Comparison of ENCODE assay signal across 23 cellular contexts in the genomic region with DNA sequence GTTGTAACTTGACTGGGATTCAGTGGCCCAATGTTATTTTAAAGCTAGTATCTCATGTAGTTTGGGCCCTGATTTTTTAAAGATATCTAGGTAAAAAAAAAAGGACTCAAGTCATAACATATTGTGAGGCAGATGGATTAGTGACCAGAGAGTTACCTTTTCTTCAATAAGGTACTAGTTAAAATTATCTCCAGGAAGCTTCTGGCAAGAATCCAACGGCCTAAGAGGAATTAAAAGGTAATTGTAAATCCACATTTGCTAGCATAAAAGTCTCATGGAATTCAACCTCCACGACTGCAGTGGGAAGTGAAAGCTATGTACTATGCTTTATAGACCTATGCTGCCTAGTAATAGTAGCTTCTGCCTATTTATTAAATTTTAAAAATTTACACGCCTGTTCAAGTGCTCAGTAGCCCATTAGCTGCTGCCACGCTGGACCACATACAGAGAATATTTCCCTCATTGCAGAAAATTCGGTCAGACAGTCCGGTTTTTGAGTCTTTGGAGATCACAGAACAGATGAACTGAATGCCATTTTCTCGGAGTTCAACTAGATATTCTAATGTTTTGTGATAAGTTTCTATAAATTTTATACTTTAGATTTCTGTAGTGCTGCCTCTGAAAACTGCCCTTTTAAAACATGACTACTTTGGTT.
"Had no signal": no experiment of that assay in that cellular context is flagged by ENCODE, and none has a peak within 500 bp of the region (broad histone marks: within the 10 kb centered on the region; RNA-seq: fewer than 3 reads in every experiment).

No MANE protein-coding gene starts in this region.

- H3K4me3 Mint-ChIP-seq: dendritic cell treated with granulocyte-macrophage colony-stimulating factor and Interleukin-4, amounts not matched to agents 40 ng/mL and 50 ng/mL, for 4 days; effector memory CD8-positive, alpha-beta T cell; immature natural killer cell; naive B cell; nephron progenitor cell; stimulated activated memory B cell treated with anti-CD40 and anti-IgM and Interleukin-4, amounts not matched to agents 10 μg/mL and 1 μg/mL and 100 μg/mL, for 72 hours; stimulated activated naive CD8-positive, alpha-beta T cell treated with anti-CD3 and anti-CD28 coated beads, Interleukin-15, Interleukin-2, amounts not matched to agents 100 ng/mL and 50 ng/mL, for 24 hours had no signal

- H3K9ac ChIP-seq: parathyroid adenoma had no signal

- H3K4me3 ChIP-seq: esophagus squamous epithelium, left lung, lung, prostate gland, right lobe of liver, tibial artery, upper lobe of left lung, uterus had no signal

- H3K27me3 Mint-ChIP-seq: dendritic cell treated with granulocyte-macrophage colony-stimulating factor and Interleukin-4, amounts not matched to agents 40 ng/mL and 50 ng/mL, for 4 days; effector memory CD8-positive, alpha-beta T cell; naive B cell; stimulated activated memory B cell treated with anti-CD40 and anti-IgM and Interleukin-4, amounts not matched to agents 10 μg/mL and 1 μg/mL and 100 μg/mL, for 72 hours; stimulated activated naive CD8-positive, alpha-beta T cell treated with anti-CD3 and anti-CD28 coated beads, Interleukin-15, Interleukin-2, amounts not matched to agents 100 ng/mL and 50 ng/mL, for 24 hours had no signal

- H3K27me3 ChIP-seq: esophagus squamous epithelium, left lung, right lobe of liver, spleen, tibial artery, upper lobe of left lung, uterus had no signal

- H2AFZ ChIP-seq: parathyroid adenoma had no signal

- H3K4me1 Mint-ChIP-seq: immature natural killer cell; naive B cell; stimulated activated memory B cell treated with anti-CD40 and anti-IgM and Interleukin-4, amounts not matched to agents 10 μg/mL and 1 μg/mL and 100 μg/mL, for 72 hours had no signal

- FAIRE-seq: keratinocyte had no signal

- H3K9me3 Mint-ChIP-seq: effector memory CD8-positive, alpha-beta T cell; immature natural killer cell had no signal

- H3K79me2 ChIP-seq: parathyroid adenoma had no signal

- DNase-seq: effector memory CD8-positive, alpha-beta T cell; esophagus squamous epithelium; immature natural killer cell; left lung; mesenchymal stem cell; naive B cell; nephron progenitor cell; right lobe of liver; spleen; stimulated activated CD4-positive, alpha-beta T cell treated with anti-CD3 and anti-CD28 coated beads, Interleukin-15, amount 100 ng/mL, for 24 hours; stimulated activated CD4-positive, alpha-beta T cell treated with anti-CD3 and anti-CD28 coated beads, Interleukin-1b, Interleukin-23, amount 100 ng/mL, for 48 hours; stimulated activated CD4-positive, alpha-beta T cell treated with anti-CD3 and anti-CD28 coated beads, Interleukin-4, amount 100 ng/mL, for 24 hours; tibial artery; upper lobe of left lung; uterus had no signal

- H3K9me3 ChIP-seq: esophagus squamous epithelium, left lung, prostate gland, right lobe of liver, tibial artery, upper lobe of left lung, uterus had no signal

- H3K36me3 ChIP-seq: uterus had no signal

- H3K27ac ChIP-seq: epithelial cell of prostate, esophagus squamous epithelium, left lung, parathyroid adenoma, prostate gland, right lobe of liver, spleen, tibial artery, upper lobe of left lung, uterus had no signal

- ATAC-seq: effector memory CD8-positive, alpha-beta T cell; left lung; right lobe of liver; stimulated activated memory B cell treated with anti-CD40 and anti-IgM and Interleukin-4, amounts not matched to agents 10 μg/mL and 1 μg/mL and 100 μg/mL, for 72 hours had no signal

- H3K27ac Mint-ChIP-seq: dendritic cell treated with granulocyte-macrophage colony-stimulating factor and Interleukin-4, amounts not matched to agents 40 ng/mL and 50 ng/mL, for 4 days; effector memory CD8-positive, alpha-beta T cell; immature natural killer cell; nephron progenitor cell; stimulated activated memory B cell treated with anti-CD40 and anti-IgM and Interleukin-4, amounts not matched to agents 10 μg/mL and 1 μg/mL and 100 μg/mL, for 72 hours; stimulated activated naive CD8-positive, alpha-beta T cell treated with anti-CD3 and anti-CD28 coated beads, Interleukin-15, Interleukin-2, amounts not matched to agents 100 ng/mL and 50 ng/mL, for 24 hours had no signal

- H3K4me1 ChIP-seq: esophagus squamous epithelium, left lung, parathyroid adenoma, prostate gland, right lobe of liver, spleen, tibial artery, upper lobe of left lung, uterus had no signal
